Comparison of ENCODE assay signal across 10 cellular contexts in genomic region chr2:174342600-174343342, GRCh38. TPM values are rescaled to one million over a fixed set of nuclear protein-coding genes. Genes with fewer than 3 reads are reported as not detected.
A peak's percentile ranks its signal among the peaks of the same experiment; 100 is the strongest.
DNase-seq lines count a peak whose midpoint lies in the region; ATAC-seq and TF ChIP-seq lines count a peak whose summit lies in the region.
"Had no signal": no experiment of that assay in that cellular context is flagged by ENCODE, and none has a peak within 500 bp of the region (broad histone marks: within the 10 kb centered on the region; RNA-seq: fewer than 3 reads in every experiment).

No MANE protein-coding gene starts in this region.

- no peak for TF ChIP-seq CTCF in AG09309 (IDR thresholded peaks at IDR 0.05; ENCODE audit: control insufficient read depth, insufficient read depth, low read depth, low read length, missing control alignments)
- TF ChIP-seq CTCF in GM12864 (IDR thresholded peaks at IDR 0.05; ENCODE audit: low read depth, low read length, missing control alignments), result no peak

- DNase-seq in AG09309 (ENCODE audit: low read depth) (no peak), GM12864 (ENCODE audit: low read depth) (no peak), immature natural killer cell (no peak), middle frontal gyrus (ENCODE audit: extremely low spot score, low spot score) (no peak), pons (ENCODE audit: low spot score) (no peak)
- DNase-seq in activated CD4-positive, alpha-beta T cell treated with anti-CD3 and anti-CD28 coated beads, Interleukin-2, amount 50 U/mL, for 48 hours, result peak; percentile 26 to 44
- DNase-seq: cortex of kidney; stimulated activated naive CD4-positive, alpha-beta T cell treated with Interleukin-2 at 50 U/mL for 16 hours had no signal

- H3K36me3 Mint-ChIP-seq in immature natural killer cell, result peaks cover 6 to 9% (median 8%) of the 10 kb centered on the region in 3 donors

- H3K4me3 ChIP-seq in AG09309 (ENCODE audit: control insufficient read depth, low read depth, low read length), result peak overlapping the region; percentile 30
- H3K4me3 ChIP-seq in GM12864 (ENCODE audit: low read depth, low read length), result peak overlapping the region; percentile 9

- TF ChIP-seq POLR2A in GM18505 (IDR thresholded peaks at IDR 0.05; ENCODE audit: borderline replicate concordance, extremely low read depth, insufficient read depth, insufficient read length), result no peak

- peaks cover 19 to 49% of the 10 kb centered on the region in 2 donors for H3K4me1 Mint-ChIP-seq in immature natural killer cell

- H3K9me3 Mint-ChIP-seq in immature natural killer cell, result peaks cover 0 to 4% (median 0%) of the 10 kb centered on the region in 6 donors

- peak overlapping the region in 1 of 6 donors; percentile 30 for H3K27ac Mint-ChIP-seq in immature natural killer cell

- H3K4me3 Mint-ChIP-seq in immature natural killer cell, result peak overlapping the region; percentile 9 to 73 (median 52)

- ATAC-seq in GM19452 (IDR thresholded peaks at IDR 0.05; ENCODE audit: unreplicated experiment) (no peak), GM18505 (IDR thresholded peaks at IDR 0.05; ENCODE audit: unreplicated experiment) (no peak)

- H3K27me3 Mint-ChIP-seq in immature natural killer cell (ENCODE audit: low read depth in 3 of 3), result peaks cover 47 to 60% (median 52%) of the 10 kb centered on the region in 3 donors

RNA-seq across cellular contexts. Expression of gene SP9, which starts 8.0 kb away (rescaled TPM):
- polyA plus RNA-seq in immature natural killer cell, result not detected

RNA-seq across cellular contexts. Expression of gene SCRN3, which starts 52.8 kb away (rescaled TPM):
- 10 to 100 TPM in 1 of 3 donors, 1 to 10 TPM in 2; 5.8 to 13.6 (median 9.1) TPM for polyA plus RNA-seq in immature natural killer cell

Comparison
In these comparisons a context has a peak if more than half of its experiments do, and no peak if none do; other contexts are left out.
1. DNase-seq: peak in activated CD4-positive, alpha-beta T cell treated with anti-CD3 and anti-CD28 coated beads, Interleukin-2, amount 50 U/mL, for 48 hours (2 of 2); none in AG09309 (single experiment), GM12864 (single experiment), immature natural killer cell (0 of 3), middle frontal gyrus (single experiment) and pons (single experiment).